In the genomic region with DNA sequence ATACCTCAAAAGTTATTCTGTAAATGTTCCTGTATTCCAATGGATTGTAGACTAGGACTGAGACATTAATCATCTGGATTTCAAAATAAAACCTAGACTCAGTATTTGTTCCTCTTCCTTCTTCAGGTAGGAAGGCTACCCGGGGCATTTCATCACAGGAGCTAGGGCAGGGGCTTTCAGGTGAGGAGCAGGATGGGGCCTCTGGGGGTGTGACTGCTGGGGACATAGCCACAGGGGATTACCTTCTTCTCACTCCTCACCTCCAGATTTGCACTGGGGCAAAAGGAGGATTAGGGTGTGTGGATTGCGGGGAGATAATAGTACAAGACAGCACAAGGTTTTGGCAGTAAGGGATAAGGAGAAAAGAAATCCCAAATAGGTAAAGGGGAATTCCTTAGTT, we compare ENCODE assay signal across 18 cellular contexts. TPM values are rescaled to one million over a fixed set of nuclear protein-coding genes. Genes with fewer than 3 reads are reported as not detected.
DNase-seq lines count a peak whose midpoint lies in the region; ATAC-seq and TF ChIP-seq lines count a peak whose summit lies in the region.
"Had no signal": no experiment of that assay in that cellular context is flagged by ENCODE, and none has a peak within 500 bp of the region (broad histone marks: within the 10 kb centered on the region; RNA-seq: fewer than 3 reads in every experiment).

No MANE protein-coding gene starts in this region.

- H3K4me3 ChIP-seq in brain microvascular endothelial cell (ENCODE audit: low read depth, low read length): no peak overlapping the region
- H3K4me3 ChIP-seq: K562 had no signal

- no peak overlapping the region for H3K27ac ChIP-seq in brain microvascular endothelial cell
- H3K27ac ChIP-seq: RWPE1 had no signal

- ATAC-seq in activated T-cell treated with anti-CD3 and anti-CD28 coated beads, Interleukin-2, amount 50 U/mL, for 72 hours (replicated peaks in 1 of 2): no peak
- no peak for ATAC-seq in activated T-helper 17 cell treated with anti-CD3 and anti-CD28 coated beads, Interleukin-2, amount 50 U/mL, for 72 hours (replicated peaks)
- ATAC-seq in GM21381 (IDR thresholded peaks at IDR 0.05; ENCODE audit: unreplicated experiment): no peak
- no peak for ATAC-seq in SK-N-SH treated with all-trans-retinoic acid at 6 μM for 48 hours
- ATAC-seq: K562 had no signal

- H3K4me1 Mint-ChIP-seq in activated T-cell treated with anti-CD3 and anti-CD28 coated beads, Interleukin-2, amount 50 U/mL, for 72 hours (ENCODE audit: low read depth): no peaks in the 10 kb centered on the region
- H3K4me1 Mint-ChIP-seq in activated T-helper 17 cell treated with anti-CD3 and anti-CD28 coated beads, Interleukin-2, amount 50 U/mL, for 72 hours: no peaks in the 10 kb centered on the region
- H3K4me1 Mint-ChIP-seq in nephron progenitor cell: peaks cover 9% of the 10 kb centered on the region

- H3K27me3 ChIP-seq in brain microvascular endothelial cell (replicated peaks): no peaks in the 10 kb centered on the region

- no peaks in the 10 kb centered on the region for H3K27me3 Mint-ChIP-seq in activated T-cell treated with anti-CD3 and anti-CD28 coated beads, Interleukin-2, amount 50 U/mL, for 72 hours (ENCODE audit: low read depth)
- H3K27me3 Mint-ChIP-seq in activated T-helper 17 cell treated with anti-CD3 and anti-CD28 coated beads, Interleukin-2, amount 50 U/mL, for 72 hours: no peaks in the 10 kb centered on the region
- H3K27me3 Mint-ChIP-seq in nephron progenitor cell (ENCODE audit: low read depth, poor library complexity): no peaks in the 10 kb centered on the region
- H3K27me3 Mint-ChIP-seq: CD4-positive, alpha-beta T cell had no signal

- TF ChIP-seq CTCF in nephron progenitor cell (IDR thresholded peaks at IDR 0.05) (no peak), brain microvascular endothelial cell (IDR thresholded peaks at IDR 0.05; ENCODE audit: low read depth, low read length, missing control alignments) (no peak)

- no peaks in the 10 kb centered on the region for H3K9me3 Mint-ChIP-seq in activated T-cell treated with anti-CD3 and anti-CD28 coated beads, Interleukin-2, amount 50 U/mL, for 72 hours
- H3K9me3 Mint-ChIP-seq in activated T-helper 17 cell treated with anti-CD3 and anti-CD28 coated beads, Interleukin-2, amount 50 U/mL, for 72 hours: no peaks in the 10 kb centered on the region
- no peaks in the 10 kb centered on the region for H3K9me3 Mint-ChIP-seq in nephron progenitor cell
- H3K9me3 Mint-ChIP-seq: CD4-positive, alpha-beta T cell had no signal

- peaks cover 0 to 5% of the 10 kb centered on the region in 2 donors for H3K36me3 Mint-ChIP-seq in activated T-cell treated with anti-CD3 and anti-CD28 coated beads, Interleukin-2, amount 50 U/mL, for 72 hours (ENCODE audit: insufficient read depth in 2 of 2)
- H3K36me3 Mint-ChIP-seq in activated T-helper 17 cell treated with anti-CD3 and anti-CD28 coated beads, Interleukin-2, amount 50 U/mL, for 72 hours (ENCODE audit: low read depth): peaks cover 88% of the 10 kb centered on the region
- peaks cover 58% of the 10 kb centered on the region for H3K36me3 Mint-ChIP-seq in nephron progenitor cell (ENCODE audit: low read depth)

- H3K4me3 Mint-ChIP-seq in activated T-cell treated with anti-CD3 and anti-CD28 coated beads, Interleukin-2, amount 50 U/mL, for 72 hours: no peak overlapping the region
- H3K4me3 Mint-ChIP-seq in activated T-helper 17 cell treated with anti-CD3 and anti-CD28 coated beads, Interleukin-2, amount 50 U/mL, for 72 hours: no peak overlapping the region
- H3K4me3 Mint-ChIP-seq in nephron progenitor cell: no peak overlapping the region
- H3K4me3 Mint-ChIP-seq: CD4-positive, alpha-beta T cell had no signal

- peak overlapping the region; percentile 50 for H3K27ac Mint-ChIP-seq in activated T-cell treated with anti-CD3 and anti-CD28 coated beads, Interleukin-2, amount 50 U/mL, for 72 hours
- peak overlapping the region; percentile 49 for H3K27ac Mint-ChIP-seq in activated T-helper 17 cell treated with anti-CD3 and anti-CD28 coated beads, Interleukin-2, amount 50 U/mL, for 72 hours
- peak overlapping the region; percentile 33 for H3K27ac Mint-ChIP-seq in nephron progenitor cell
- H3K27ac Mint-ChIP-seq: CD4-positive, alpha-beta T cell had no signal

- H3K36me3 ChIP-seq in brain microvascular endothelial cell (replicated peaks): peaks cover 30% of the 10 kb centered on the region

- in situ Hi-C loops in brain microvascular endothelial cell (cut with HindIII; ENCODE audit: low pct_ligation_motif_present, low sequenced_read_pairs): no loop called here

- DNase-seq in activated T-cell treated with anti-CD3 and anti-CD28 coated beads, Interleukin-2, amount 50 U/mL, for 72 hours: no peak
- no peak for DNase-seq in activated T-cell treated with anti-CD3 and anti-CD28 coated beads, Interleukin-2, amount 50 U/mL, for 1 hour
- DNase-seq in nephron progenitor cell (no peak), cerebellar nuclear complex (lab: John Stamatoyannopoulos, UW) (no peak), brain microvascular endothelial cell (no peak)
- DNase-seq: CD4-positive, alpha-beta T cell; DND-41; GDM1; NCI-H2107; NCI-H345; NCI-H526 treated with DMSO at 0.1 percent for 48 hours; NK-92 treated with Interleukin-12 subunit alpha and Interleukin-12 subunit beta, amount 100 ng/mL, for 24 hours; OCI-M1 had no signal

TF ChIP-seq in SK-N-SH treated with all-trans-retinoic acid at 6 μM for 48 hours, 23 proteins besides CTCF, POLR2A, EP300 and RAD21:
- no peak for TF ChIP-seq ZNF565 (CRISPR knock-in tag; conservative IDR thresholded peaks at IDR 0.05; ENCODE audit: low read depth)
- no peak for TF ChIP-seq TOX (CRISPR knock-in tag; IDR thresholded peaks at IDR 0.05; ENCODE audit: borderline replicate concordance)
- TF ChIP-seq ZFP30 (CRISPR knock-in tag; IDR thresholded peaks at IDR 0.05): no peak
- TF ChIP-seq OSR1 (CRISPR knock-in tag; IDR thresholded peaks at IDR 0.05): no peak
- TF ChIP-seq, protein P1, sequence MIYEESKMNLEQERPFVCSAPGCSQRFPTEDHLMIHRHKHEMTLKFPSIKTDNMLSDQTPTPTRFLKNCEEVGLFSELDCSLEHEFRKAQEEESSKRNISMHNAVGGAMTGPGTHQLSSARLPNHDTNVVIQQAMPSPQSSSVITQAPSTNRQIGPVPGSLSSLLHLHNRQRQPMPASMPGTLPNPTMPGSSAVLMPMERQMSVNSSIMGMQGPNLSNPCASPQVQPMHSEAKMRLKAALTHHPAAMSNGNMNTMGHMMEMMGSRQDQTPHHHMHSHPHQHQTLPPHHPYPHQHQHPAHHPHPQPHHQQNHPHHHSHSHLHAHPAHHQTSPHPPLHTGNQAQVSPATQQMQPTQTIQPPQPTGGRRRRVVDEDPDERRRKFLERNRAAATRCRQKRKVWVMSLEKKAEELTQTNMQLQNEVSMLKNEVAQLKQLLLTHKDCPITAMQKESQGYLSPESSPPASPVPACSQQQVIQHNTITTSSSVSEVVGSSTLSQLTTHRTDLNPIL (CRISPR knock-in tag; IDR thresholded peaks at IDR 0.05; ENCODE audit: low read depth): no peak
- TF ChIP-seq, protein P2, sequence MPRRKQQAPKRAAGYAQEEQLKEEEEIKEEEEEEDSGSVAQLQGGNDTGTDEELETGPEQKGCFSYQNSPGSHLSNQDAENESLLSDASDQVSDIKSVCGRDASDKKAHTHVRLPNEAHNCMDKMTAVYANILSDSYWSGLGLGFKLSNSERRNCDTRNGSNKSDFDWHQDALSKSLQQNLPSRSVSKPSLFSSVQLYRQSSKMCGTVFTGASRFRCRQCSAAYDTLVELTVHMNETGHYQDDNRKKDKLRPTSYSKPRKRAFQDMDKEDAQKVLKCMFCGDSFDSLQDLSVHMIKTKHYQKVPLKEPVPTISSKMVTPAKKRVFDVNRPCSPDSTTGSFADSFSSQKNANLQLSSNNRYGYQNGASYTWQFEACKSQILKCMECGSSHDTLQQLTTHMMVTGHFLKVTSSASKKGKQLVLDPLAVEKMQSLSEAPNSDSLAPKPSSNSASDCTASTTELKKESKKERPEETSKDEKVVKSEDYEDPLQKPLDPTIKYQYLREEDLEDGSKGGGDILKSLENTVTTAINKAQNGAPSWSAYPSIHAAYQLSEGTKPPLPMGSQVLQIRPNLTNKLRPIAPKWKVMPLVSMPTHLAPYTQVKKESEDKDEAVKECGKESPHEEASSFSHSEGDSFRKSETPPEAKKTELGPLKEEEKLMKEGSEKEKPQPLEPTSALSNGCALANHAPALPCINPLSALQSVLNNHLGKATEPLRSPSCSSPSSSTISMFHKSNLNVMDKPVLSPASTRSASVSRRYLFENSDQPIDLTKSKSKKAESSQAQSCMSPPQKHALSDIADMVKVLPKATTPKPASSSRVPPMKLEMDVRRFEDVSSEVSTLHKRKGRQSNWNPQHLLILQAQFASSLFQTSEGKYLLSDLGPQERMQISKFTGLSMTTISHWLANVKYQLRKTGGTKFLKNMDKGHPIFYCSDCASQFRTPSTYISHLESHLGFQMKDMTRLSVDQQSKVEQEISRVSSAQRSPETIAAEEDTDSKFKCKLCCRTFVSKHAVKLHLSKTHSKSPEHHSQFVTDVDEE (CRISPR knock-in tag; IDR thresholded peaks at IDR 0.05): no peak
- no peak for TF ChIP-seq PPARA (CRISPR knock-in tag; IDR thresholded peaks at IDR 0.05; ENCODE audit: borderline replicate concordance)

RNA-seq across cellular contexts. Expression of a gene that starts 37.9 kb away (rescaled TPM):
- 10 to 100 TPM; 41.4 to 47.6 TPM for total RNA-seq in activated T-cell treated with anti-CD3 and anti-CD28 coated beads, Interleukin-2, amount 50 U/mL, for 72 hours
- 10 to 100 TPM; 25.4 to 60.3 TPM for total RNA-seq in activated T-helper 17 cell treated with anti-CD3 and anti-CD28 coated beads, Interleukin-2, amount 50 U/mL, for 72 hours
